In the genomic region with DNA sequence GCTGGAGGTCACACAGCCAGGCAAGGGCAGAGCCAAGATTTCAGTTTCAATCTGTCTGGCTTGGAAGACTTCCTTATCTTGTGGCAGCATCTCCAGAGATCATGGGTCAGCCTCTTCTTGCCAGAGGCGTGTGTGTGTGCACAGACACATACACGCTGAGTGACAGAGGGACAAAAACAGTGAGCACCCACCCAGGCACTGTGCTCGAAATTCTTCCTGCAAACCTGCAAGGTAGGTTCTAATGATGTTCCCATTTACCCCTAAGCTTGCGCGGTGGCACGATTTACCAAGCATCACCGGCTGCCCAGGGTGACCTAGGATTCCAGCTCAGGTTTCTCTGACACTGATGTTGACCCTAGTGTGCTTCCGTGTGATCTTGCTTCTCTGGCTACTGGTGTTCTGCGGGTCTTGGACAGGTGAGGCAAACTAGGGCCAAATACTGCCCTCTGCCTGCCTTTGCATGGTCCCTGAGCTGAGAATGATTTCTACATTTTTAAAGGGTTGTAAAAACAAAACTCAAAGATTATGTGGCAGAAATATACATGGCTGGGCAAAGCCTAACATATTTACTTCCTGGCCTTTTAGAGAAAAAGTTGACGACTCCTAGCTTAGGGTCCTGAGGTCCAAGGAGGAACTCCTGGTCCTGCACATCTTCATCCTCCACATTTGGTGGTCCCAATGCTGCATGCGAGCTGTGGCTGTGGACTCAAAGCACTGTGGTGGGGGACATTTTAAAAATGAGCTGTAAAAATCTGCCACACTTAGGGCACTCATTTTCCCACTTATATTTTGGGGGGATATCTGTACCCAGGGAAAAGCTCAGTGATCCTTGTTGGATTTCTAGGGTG, we compare ENCODE assay signal across 8 cellular contexts.
DNase-seq lines count a peak whose midpoint lies in the region; ATAC-seq and TF ChIP-seq lines count a peak whose summit lies in the region.

No MANE protein-coding gene starts in this region.

- H3K4me3 ChIP-seq in epithelial cell of proximal tubule (ENCODE audit: low read depth, low read length) (peak overlapping the region; percentile 72), trophoblast cell (ENCODE audit: low read depth, low read length) (no peak overlapping the region)

- ATAC-seq in HG03469 (IDR thresholded peaks at IDR 0.05; ENCODE audit: unreplicated experiment): no peak
- no peak for ATAC-seq in GM21786 (IDR thresholded peaks at IDR 0.05; ENCODE audit: unreplicated experiment)

- H2AK5ac ChIP-seq in trophoblast cell (ENCODE audit: low read length): no peak overlapping the region

- no peak overlapping the region for H3K23ac ChIP-seq in trophoblast cell (ENCODE audit: low read length)

- peaks cover 52% of the 10 kb centered on the region for H3K79me1 ChIP-seq in trophoblast cell (ENCODE audit: low read length)

- H4K12ac ChIP-seq in trophoblast cell (ENCODE audit: low read depth, low read length): no peak overlapping the region

- H3K4ac ChIP-seq in trophoblast cell (ENCODE audit: low read depth, low read length): peak overlapping the region; percentile 47

- H3K18ac ChIP-seq in trophoblast cell (ENCODE audit: low read length): no peak overlapping the region

- peak overlapping the region; percentile 74 for H2BK5ac ChIP-seq in trophoblast cell (ENCODE audit: low read depth, low read length, poor library complexity)

- H3K4me1 ChIP-seq in trophoblast cell (ENCODE audit: control insufficient read depth in 1 of 2, insufficient read depth in 2 of 2, low read length in 2 of 2): peaks cover 18 to 24% of the 10 kb centered on the region in 2 experiments

- H2AFZ ChIP-seq in trophoblast cell (ENCODE audit: insufficient read depth, low read length, poor library complexity): no peak overlapping the region

- peak; percentile 13 for DNase-seq in NCI-H2171 treated with DMSO at 0.1 percent for 48 hours (lab: John Stamatoyannopoulos, UW)
- no peak for DNase-seq in NCI-H2171 (lab: John Stamatoyannopoulos, UW)
- peak; percentile 4 for DNase-seq in RPMI7951 (ENCODE audit: low read depth)
- no peak for DNase-seq in epithelial cell of proximal tubule (ENCODE audit: low read depth)
- peak in 1 of 2 donors; percentile 38 for DNase-seq in trophoblast cell
- no peak for DNase-seq in LoVo (ENCODE audit: low spot score)

- no CpG with 5 or more reads among the region's 11 CpGs for WGBS in trophoblast cell (ENCODE audit: extremely low coverage, insufficient coverage, insufficient read length)

- peak overlapping the region; percentile 69 for H4K8ac ChIP-seq in trophoblast cell (ENCODE audit: low read depth, low read length)

- H3K79me2 ChIP-seq in trophoblast cell (ENCODE audit: control insufficient read depth, insufficient read depth, low read length, poor library complexity): peaks cover 5% of the 10 kb centered on the region

- peak overlapping the region; percentile 63 for H3K4me2 ChIP-seq in trophoblast cell (ENCODE audit: low read length)

- peak overlapping the region; percentile 71 for H2BK120ac ChIP-seq in trophoblast cell (ENCODE audit: insufficient read depth, low read length, poor library complexity)

- H3K9me3 ChIP-seq in trophoblast cell (ENCODE audit: insufficient read depth, low read depth, low read length): no peaks in the 10 kb centered on the region

- no peak overlapping the region for H3K9ac ChIP-seq in trophoblast cell (ENCODE audit: low read length)

- peak; percentile 45 for TF ChIP-seq CTCF in epithelial cell of proximal tubule (conservative IDR thresholded peaks at IDR 0.05; ENCODE audit: low read depth, low read length)

- H3K36me3 ChIP-seq in trophoblast cell (ENCODE audit: control insufficient read depth in 1 of 2, insufficient read depth in 2 of 2, low read length in 2 of 2): no peaks in the 10 kb centered on the region

- no peaks in the 10 kb centered on the region for H3K27me3 ChIP-seq in trophoblast cell (ENCODE audit: insufficient read depth, low read length)

- peak overlapping the region; percentile 85 for H4K91ac ChIP-seq in trophoblast cell (ENCODE audit: low read depth, low read length)

- H3K14ac ChIP-seq in trophoblast cell (ENCODE audit: low read length): peak overlapping the region; percentile 61

- H3K27ac ChIP-seq in trophoblast cell (ENCODE audit: low read depth, low read length): peak overlapping the region; percentile 84

- H2BK12ac ChIP-seq in trophoblast cell (ENCODE audit: low read length): peak overlapping the region; percentile 86

Comparison
In these comparisons a context has a peak if more than half of its experiments do, and no peak if none do; other contexts are left out.
1. DNase-seq: peak in NCI-H2171 treated with DMSO at 0.1 percent for 48 hours (single experiment) and RPMI7951 (single experiment); none in NCI-H2171 (single experiment), epithelial cell of proximal tubule (single experiment) and LoVo (single experiment).